In the genomic region with DNA sequence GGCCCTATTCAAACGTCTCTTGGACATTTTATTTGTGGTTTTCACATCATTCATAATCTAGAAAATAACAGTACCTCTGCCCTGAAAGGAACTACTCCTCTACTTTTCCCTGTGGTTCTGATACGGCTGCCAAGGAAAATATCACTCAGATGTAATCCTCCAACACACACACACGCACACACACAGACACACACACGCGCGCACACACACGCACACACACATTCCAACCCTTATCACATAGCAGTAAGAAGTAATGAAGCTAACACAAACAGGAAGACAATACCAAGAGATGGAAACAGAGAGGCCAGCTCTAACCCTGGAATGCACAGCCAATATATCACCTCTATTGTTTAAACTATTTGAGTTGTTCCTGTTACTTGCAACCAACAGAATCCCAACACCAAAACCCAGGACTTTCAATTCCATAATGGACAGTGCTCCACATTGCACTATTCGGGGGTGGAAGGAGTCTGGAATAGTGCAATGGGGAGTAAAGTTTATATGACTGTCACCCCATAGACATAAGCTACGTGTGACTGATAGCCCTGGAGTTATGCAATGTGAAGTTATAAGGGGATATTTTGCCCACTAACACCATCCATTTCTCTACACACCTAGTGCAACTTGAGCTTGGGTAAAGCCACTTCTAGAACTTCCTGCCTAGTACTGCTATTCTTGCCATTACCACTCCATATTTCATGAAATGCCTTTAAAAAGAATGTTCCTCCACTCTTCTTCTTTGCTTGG, we compare ENCODE assay signal across 1 cellular context.
TF ChIP-seq lines count a peak whose summit lies in the region.

No MANE protein-coding gene starts in this region.

TF ChIP-seq in HepG2, 621 proteins besides CTCF, POLR2A, EP300 and RAD21 (continued from another document):
- TF ChIP-seq MATR3 (CRISPR knock-in tag; IDR thresholded peaks at IDR 0.05), result no peak
- TF ChIP-seq ZMYM3 (CRISPR knock-in tag; IDR thresholded peaks at IDR 0.05), result 0 out of 2 replicates have a peak, but pooled peaks have one; percentile 68
- TF ChIP-seq ZBTB38 (CRISPR knock-in tag; IDR thresholded peaks at IDR 0.05), result 0 out of 2 replicates have a peak, but pooled peaks have one; percentile 26
